15 cellular contexts compared by ENCODE assay signal in the genomic region with DNA sequence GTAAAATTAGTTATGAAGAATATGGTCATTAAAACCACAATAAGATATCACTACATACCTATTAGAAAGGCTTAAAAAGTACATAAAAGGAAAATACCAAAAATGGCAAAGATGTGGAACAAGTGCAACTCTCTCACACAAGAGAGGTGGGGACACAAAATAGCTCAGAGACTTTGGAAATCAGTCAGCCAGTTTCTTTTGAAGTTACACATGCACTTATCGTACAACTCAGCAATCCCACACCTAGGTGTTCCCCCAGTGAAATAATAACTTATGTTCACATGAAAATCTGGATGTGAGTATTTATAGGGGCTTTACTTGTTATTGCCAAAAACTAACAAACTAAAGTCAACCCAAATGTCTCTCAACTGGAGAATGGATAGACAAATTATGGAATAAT. TPM values are rescaled to one million over a fixed set of nuclear protein-coding genes. Genes with fewer than 3 reads are reported as not detected.
A peak's percentile ranks its signal among the peaks of the same experiment; 100 is the strongest.
DNase-seq lines count a peak whose midpoint lies in the region; ATAC-seq and TF ChIP-seq lines count a peak whose summit lies in the region.
"Had no signal": no experiment of that assay in that cellular context is flagged by ENCODE, and none has a peak within 500 bp of the region (broad histone marks: within the 10 kb centered on the region; RNA-seq: fewer than 3 reads in every experiment).

No MANE protein-coding gene starts in this region.

- H3K27ac Mint-ChIP-seq in activated CD4-positive, alpha-beta T cell treated with anti-CD3 and anti-CD28 coated beads for 36 hours: no peak overlapping the region
- peak overlapping the region; percentile 90 for H3K27ac Mint-ChIP-seq in activated T-helper 17 cell treated with anti-CD3 and anti-CD28 coated beads, Interleukin-2, amount 50 U/mL, for 72 hours
- H3K27ac Mint-ChIP-seq in stimulated activated naive B cell treated with anti-CD40 and anti-IgM and Interleukin-4, amounts not matched to agents 10 μg/mL and 1 μg/mL and 100 μg/mL, for 72 hours: no peak overlapping the region
- H3K27ac Mint-ChIP-seq: CD14-positive monocyte; CD4-positive, alpha-beta memory T cell; H9 had no signal

- in situ Hi-C loops in GM13976 (cut with MboI; ENCODE audit: low sequenced_read_pairs, unreplicated experiment): loop anchor here (25.0 kb wide), 2 partner anchors 247 to 647 kb away; partner anchors contain the start of gene OSMR

- peaks cover 9% of the 10 kb centered on the region for H3K27me3 Mint-ChIP-seq in activated CD4-positive, alpha-beta T cell treated with anti-CD3 and anti-CD28 coated beads for 36 hours
- peaks cover 12% of the 10 kb centered on the region for H3K27me3 Mint-ChIP-seq in activated T-helper 17 cell treated with anti-CD3 and anti-CD28 coated beads, Interleukin-2, amount 50 U/mL, for 72 hours
- peaks cover 8 to 11% of the 10 kb centered on the region in 2 donors for H3K27me3 Mint-ChIP-seq in stimulated activated naive B cell treated with anti-CD40 and anti-IgM and Interleukin-4, amounts not matched to agents 10 μg/mL and 1 μg/mL and 100 μg/mL, for 72 hours

- H3K4me1 Mint-ChIP-seq in activated CD4-positive, alpha-beta T cell treated with anti-CD3 and anti-CD28 coated beads for 36 hours: peaks cover 27% of the 10 kb centered on the region
- peaks cover 12% of the 10 kb centered on the region for H3K4me1 Mint-ChIP-seq in activated T-helper 17 cell treated with anti-CD3 and anti-CD28 coated beads, Interleukin-2, amount 50 U/mL, for 72 hours
- H3K4me1 Mint-ChIP-seq in stimulated activated naive B cell treated with anti-CD40 and anti-IgM and Interleukin-4, amounts not matched to agents 10 μg/mL and 1 μg/mL and 100 μg/mL, for 72 hours: no peaks in the 10 kb centered on the region
- H3K4me1 Mint-ChIP-seq: H9 had no signal

- POLR2A ChIA-PET in activated CD4-positive, alpha-beta T cell treated with anti-CD3 and anti-CD28 coated beads for 36 hours (lab: Charles Lee): interaction anchor here (0.6 kb wide), 1 partner anchor 1704 kb away, joined by 3 read pairs; no protein-coding TSS in a partner anchor

- DNase-seq in activated CD4-positive, alpha-beta T cell treated with anti-CD3 and anti-CD28 coated beads for 36 hours: no peak
- DNase-seq in activated CD4-positive, alpha-beta T cell treated with anti-CD3 and anti-CD28 coated beads, Interleukin-2, amount 50 U/mL, for 1 hour: no peak
- DNase-seq in GM13976 (ENCODE audit: low spot score): peak; percentile 27
- DNase-seq in stimulated activated naive B cell treated with anti-CD40 and anti-IgM and Interleukin-4, amounts not matched to agents 10 μg/mL and 1 μg/mL and 100 μg/mL, for 72 hours: no peak
- DNase-seq in midbrain (lab: John Stamatoyannopoulos, UW): no peak
- DNase-seq: CD4-positive, alpha-beta memory T cell; DMS153; DMS79; GDM1; GOT3; H9; KG1 had no signal

- H3K4me3 Mint-ChIP-seq in activated CD4-positive, alpha-beta T cell treated with anti-CD3 and anti-CD28 coated beads for 36 hours: no peak overlapping the region
- H3K4me3 Mint-ChIP-seq in activated T-helper 17 cell treated with anti-CD3 and anti-CD28 coated beads, Interleukin-2, amount 50 U/mL, for 72 hours: peak overlapping the region; percentile 61
- H3K4me3 Mint-ChIP-seq in stimulated activated naive B cell treated with anti-CD40 and anti-IgM and Interleukin-4, amounts not matched to agents 10 μg/mL and 1 μg/mL and 100 μg/mL, for 72 hours: no peak overlapping the region
- H3K4me3 Mint-ChIP-seq: CD14-positive monocyte; CD4-positive, alpha-beta memory T cell; H9 had no signal

- CTCF ChIA-PET in activated CD4-positive, alpha-beta T cell treated with anti-CD3 and anti-CD28 coated beads for 36 hours (lab: Charles Lee): no interaction called here

- peaks cover 3% of the 10 kb centered on the region for H3K36me3 Mint-ChIP-seq in activated CD4-positive, alpha-beta T cell treated with anti-CD3 and anti-CD28 coated beads for 36 hours (ENCODE audit: low read depth)
- H3K36me3 Mint-ChIP-seq in activated T-helper 17 cell treated with anti-CD3 and anti-CD28 coated beads, Interleukin-2, amount 50 U/mL, for 72 hours (ENCODE audit: low read depth): peaks cover 5% of the 10 kb centered on the region
- no peaks in the 10 kb centered on the region for H3K36me3 Mint-ChIP-seq in stimulated activated naive B cell treated with anti-CD40 and anti-IgM and Interleukin-4, amounts not matched to agents 10 μg/mL and 1 μg/mL and 100 μg/mL, for 72 hours
- H3K36me3 Mint-ChIP-seq: CD14-positive monocyte had no signal

- H3K9me3 Mint-ChIP-seq in activated CD4-positive, alpha-beta T cell treated with anti-CD3 and anti-CD28 coated beads for 36 hours (ENCODE audit: low read depth): peaks cover 3% of the 10 kb centered on the region
- peaks cover 5% of the 10 kb centered on the region for H3K9me3 Mint-ChIP-seq in activated T-helper 17 cell treated with anti-CD3 and anti-CD28 coated beads, Interleukin-2, amount 50 U/mL, for 72 hours
- H3K9me3 Mint-ChIP-seq in stimulated activated naive B cell treated with anti-CD40 and anti-IgM and Interleukin-4, amounts not matched to agents 10 μg/mL and 1 μg/mL and 100 μg/mL, for 72 hours: no peaks in the 10 kb centered on the region
- H3K9me3 Mint-ChIP-seq: H9 had no signal

- TF ChIP-seq CTCF in GM13976 (IDR thresholded peaks at IDR 0.05; ENCODE audit: borderline replicate concordance, control extremely low read depth, extremely low read depth, insufficient read depth, missing control alignments): no peak

- peak; percentile 72 for ATAC-seq in activated CD4-positive, alpha-beta T cell treated with anti-CD3 and anti-CD28 coated beads for 36 hours
- peak; percentile 86 for ATAC-seq in activated T-helper 17 cell treated with anti-CD3 and anti-CD28 coated beads, Interleukin-2, amount 50 U/mL, for 72 hours (replicated peaks)
- no peak for ATAC-seq in stimulated activated naive B cell treated with anti-CD40 and anti-IgM and Interleukin-4, amounts not matched to agents 10 μg/mL and 1 μg/mL and 100 μg/mL, for 72 hours (replicated peaks)
- ATAC-seq in GM19452 (IDR thresholded peaks at IDR 0.05; ENCODE audit: unreplicated experiment): no peak

- intact Hi-C loops in activated CD4-positive, alpha-beta T cell treated with anti-CD3 and anti-CD28 coated beads for 36 hours (cut with DNase I, micrococcal nuclease): loop anchor here in 1 of 2 experiments (5.0 kb wide), 1 partner anchor 1573 kb away; no protein-coding TSS in a partner anchor

RNA-seq across cellular contexts. Expression of gene RICTOR, which starts 9.8 kb away (rescaled TPM):
- 10 to 100 TPM; 23.2 to 28.5 TPM for total RNA-seq in activated CD4-positive, alpha-beta T cell treated with anti-CD3 and anti-CD28 coated beads for 36 hours
- total RNA-seq in activated T-helper 17 cell treated with anti-CD3 and anti-CD28 coated beads, Interleukin-2, amount 50 U/mL, for 72 hours: 10 to 100 TPM; 35.1 to 84.8 TPM

Comparison
In these comparisons a context has a peak if more than half of its experiments do, and no peak if none do; other contexts are left out.
1. ATAC-seq: peak in activated CD4-positive, alpha-beta T cell treated with anti-CD3 and anti-CD28 coated beads for 36 hours (single experiment) and activated T-helper 17 cell treated with anti-CD3 and anti-CD28 coated beads, Interleukin-2, amount 50 U/mL, for 72 hours (single experiment); none in stimulated activated naive B cell treated with anti-CD40 and anti-IgM and Interleukin-4, amounts not matched to agents 10 μg/mL and 1 μg/mL and 100 μg/mL, for 72 hours (0 of 2) and GM19452 (single experiment).